2 cellular contexts compared by ENCODE assay signal in the genomic region with DNA sequence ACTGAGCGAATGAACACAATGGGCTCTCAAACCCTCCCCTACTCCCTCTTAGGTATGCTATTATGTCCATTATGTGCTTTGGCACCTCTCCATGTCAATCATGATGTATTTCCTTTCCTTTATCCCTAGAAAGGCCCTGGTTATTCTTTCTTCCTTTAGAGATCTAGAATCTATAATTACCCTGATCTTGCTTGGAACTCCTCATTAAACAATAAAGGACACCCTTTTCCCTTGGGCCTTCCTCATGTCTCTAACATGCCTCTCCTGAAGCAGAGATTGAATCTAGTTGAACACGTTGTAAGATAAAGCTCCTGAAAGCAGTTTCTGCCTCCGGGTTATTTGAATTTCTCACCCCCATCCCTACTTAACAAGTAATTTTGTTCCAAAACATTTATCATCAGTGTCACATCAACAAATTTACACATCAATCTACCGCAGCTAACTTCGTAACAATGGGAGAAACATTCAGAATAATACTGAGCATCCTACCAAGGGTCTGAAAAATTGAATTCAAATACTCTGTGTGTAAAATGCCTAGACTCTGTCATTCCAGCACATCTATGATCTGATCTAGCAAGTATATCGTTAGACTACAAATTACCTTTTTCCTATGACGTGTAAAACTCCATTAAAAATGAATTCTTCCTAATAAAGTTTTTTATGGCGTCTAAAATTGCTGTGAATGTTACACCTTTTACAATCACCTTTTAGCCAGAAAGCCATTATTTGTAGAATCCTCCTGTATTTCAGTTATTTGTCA.
TF ChIP-seq lines count a peak whose summit lies in the region.

No MANE protein-coding gene starts in this region.

TF ChIP-seq in HEK293, 187 proteins besides CTCF, POLR2A, EP300 and RAD21 (continues in another document):
- TF ChIP-seq ZBTB17 (tag by site-specific recombination; IDR thresholded peaks at IDR 0.05) = peak; percentile 53
- TF ChIP-seq ZBTB10 (tag by site-specific recombination; IDR thresholded peaks at IDR 0.05) = no peak
- no peak for TF ChIP-seq YY2 (tag by site-specific recombination; IDR thresholded peaks at IDR 0.05)
- TF ChIP-seq ZNF175 (tag by site-specific recombination; IDR thresholded peaks at IDR 0.05) = no peak
- TF ChIP-seq ZNF580 (tag by site-specific recombination; IDR thresholded peaks at IDR 0.05) = no peak
- no peak for TF ChIP-seq ZBTB8A (tag by site-specific recombination; IDR thresholded peaks at IDR 0.05)
- TF ChIP-seq PRDM1 (tag by site-specific recombination; IDR thresholded peaks at IDR 0.05) = no peak
- TF ChIP-seq, protein P1, sequence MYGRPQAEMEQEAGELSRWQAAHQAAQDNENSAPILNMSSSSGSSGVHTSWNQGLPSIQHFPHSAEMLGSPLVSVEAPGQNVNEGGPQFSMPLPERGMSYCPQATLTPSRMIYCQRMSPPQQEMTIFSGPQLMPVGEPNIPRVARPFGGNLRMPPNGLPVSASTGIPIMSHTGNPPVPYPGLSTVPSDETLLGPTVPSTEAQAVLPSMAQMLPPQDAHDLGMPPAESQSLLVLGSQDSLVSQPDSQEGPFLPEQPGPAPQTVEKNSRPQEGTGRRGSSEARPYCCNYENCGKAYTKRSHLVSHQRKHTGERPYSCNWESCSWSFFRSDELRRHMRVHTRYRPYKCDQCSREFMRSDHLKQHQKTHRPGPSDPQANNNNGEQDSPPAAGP (tag by site-specific recombination; IDR thresholded peaks at IDR 0.05) = no peak
- no peak for TF ChIP-seq ZNF660 (tag by site-specific recombination; IDR thresholded peaks at IDR 0.05)
- no peak for TF ChIP-seq ZNF155 (tag by site-specific recombination; IDR thresholded peaks at IDR 0.05)
- TF ChIP-seq ZFP69B (tag by site-specific recombination; IDR thresholded peaks at IDR 0.05) = no peak
- no peak for TF ChIP-seq ZNF518A (tag by site-specific recombination; conservative IDR thresholded peaks at IDR 0.05; ENCODE audit: low read depth)
- 0 out of 2 replicates have a peak, but pooled peaks have one; percentile 21 for TF ChIP-seq ZNF184 (tag by site-specific recombination; IDR thresholded peaks at IDR 0.05)
- TF ChIP-seq ZNF664 (tag by site-specific recombination; IDR thresholded peaks at IDR 0.05) = no peak
- no peak for TF ChIP-seq ZSCAN23 (tag by site-specific recombination; IDR thresholded peaks at IDR 0.05)
- no peak for TF ChIP-seq ZNF658 (tag by site-specific recombination; IDR thresholded peaks at IDR 0.05)
- TF ChIP-seq GFI1B (tag by site-specific recombination; IDR thresholded peaks at IDR 0.05) = peak; percentile 95
- TF ChIP-seq ZNF114 (tag by site-specific recombination; IDR thresholded peaks at IDR 0.05) = no peak
- no peak for TF ChIP-seq ZSCAN30 (tag by site-specific recombination; IDR thresholded peaks at IDR 0.05)
- no peak for TF ChIP-seq KLF8 (tag by site-specific recombination; IDR thresholded peaks at IDR 0.05)
- peak; percentile 58; the same call in 1 of the 2 replicates for TF ChIP-seq TRIM28 (IDR thresholded peaks at IDR 0.05; ENCODE audit: borderline replicate concordance, low read length)
- no peak for TF ChIP-seq EGR2 (tag by site-specific recombination; IDR thresholded peaks at IDR 0.05; ENCODE audit: low read depth)
- no peak for TF ChIP-seq SCRT2 (tag by site-specific recombination; IDR thresholded peaks at IDR 0.05)

TF ChIP-seq in H1, 55 proteins besides CTCF, POLR2A, EP300 and RAD21:
- TF ChIP-seq SIN3A (conservative IDR thresholded peaks at IDR 0.05 in 1 of 2, IDR thresholded peaks at IDR 0.05 in 1 of 2; ENCODE audit: low read depth in 1 of 2, low read length in 2 of 2) (no peak), GABPA (IDR thresholded peaks at IDR 0.05; ENCODE audit: borderline replicate concordance, insufficient read depth, low read length) (no peak), BCL11A (IDR thresholded peaks at IDR 0.05; ENCODE audit: low read depth in 2 of 2, low read length in 2 of 2) (no peak), EGR1 (IDR thresholded peaks at IDR 0.05; ENCODE audit: borderline replicate concordance, low read depth, low read length) (no peak), CTBP2 (IDR thresholded peaks at IDR 0.05; ENCODE audit: borderline replicate concordance, insufficient read depth, insufficient read length, low read length) (no peak)
